ENCODE assay signal across 8 cellular contexts in genomic region chr19:49487277-49488045, GRCh38. TPM values are rescaled to one million over a fixed set of nuclear protein-coding genes. Genes with fewer than 3 reads are reported as not detected.
DNase-seq lines count a peak whose midpoint lies in the region; ATAC-seq and TF ChIP-seq lines count a peak whose summit lies in the region.

TSS of gene RPL13A (plus strand) at chr19:49487608. CDS start at chr19:49487630, 22 bp downstream.

- 0 to 1% methylated on average over 28 to 35 of the region's 57 CpGs for WGBS in tibial nerve, 2 donors

- no peak for TF ChIP-seq CTCF in GM12875 (IDR thresholded peaks at IDR 0.05; ENCODE audit: borderline replicate concordance, insufficient read depth, low read depth, low read length)
- TF ChIP-seq CTCF in cardiac muscle cell (IDR thresholded peaks at IDR 0.05; ENCODE audit: low read depth, low read length), result no peak
- TF ChIP-seq CTCF in parathyroid adenoma (IDR thresholded peaks at IDR 0.05), result peak; percentile 4
- TF ChIP-seq CTCF in tibial nerve (IDR thresholded peaks at IDR 0.05), result peak in 1 of 5 experiments; percentile 40

- H3K27me3 ChIP-seq in adipocyte (replicated peaks; ENCODE audit: control insufficient read depth, insufficient read depth, low read length) (no peaks in the 10 kb centered on the region), cardiac muscle cell (no peaks in the 10 kb centered on the region), parathyroid adenoma (ENCODE audit: control insufficient read depth, insufficient read depth, low read length) (no peaks in the 10 kb centered on the region), tibial nerve (no peaks in the 10 kb centered on the region)

- DNase-seq in NCI-H1436 (lab: John Stamatoyannopoulos, UW), result peak; percentile 100
- peak; percentile 98 for DNase-seq in T follicular helper cell (ENCODE audit: low read depth)
- DNase-seq in adipocyte (ENCODE audit: low read depth), result peak; percentile 99
- peak; percentile 100 for DNase-seq in cardiac muscle cell (ENCODE audit: low read depth in 1 of 2, low spot score in 1 of 2)
- peak; percentile 99 for DNase-seq in tibial nerve (ENCODE audit: low spot score in 2 of 2)

- H3K9ac ChIP-seq in adipocyte (ENCODE audit: low read length) (peak within 1 kb of the TSS; percentile 100), parathyroid adenoma (peak within 1 kb of the TSS; percentile 57)

- TF ChIP-seq EP300 in tibial nerve (IDR thresholded peaks at IDR 0.05), result peak; percentile 99 to 100

- peaks cover 19% of the 10 kb centered on the region for H3K4me1 ChIP-seq in adipocyte (ENCODE audit: control insufficient read depth, insufficient read depth, low read length)
- H3K4me1 ChIP-seq in cardiac muscle cell (ENCODE audit: low read depth), result peaks cover 12% of the 10 kb centered on the region
- peaks cover 10% of the 10 kb centered on the region for H3K4me1 ChIP-seq in parathyroid adenoma
- H3K4me1 ChIP-seq in tibial nerve, result peaks cover 0 to 34% (median 20%) of the 10 kb centered on the region in 4 donors

- TF ChIP-seq POLR2A in tibial nerve (IDR thresholded peaks at IDR 0.05), result peak; percentile 97 to 99

- peak within 1 kb of the TSS; percentile 91 for H2AFZ ChIP-seq in parathyroid adenoma

- H3K9me3 ChIP-seq in adipocyte (ENCODE audit: control insufficient read depth, low read length) (no peaks in the 10 kb centered on the region), cardiac muscle cell (ENCODE audit: low read depth) (no peaks in the 10 kb centered on the region), parathyroid adenoma (ENCODE audit: control insufficient read depth, low read length) (no peaks in the 10 kb centered on the region), tibial nerve (no peaks in the 10 kb centered on the region)

- H3K4me2 ChIP-seq in parathyroid adenoma (ENCODE audit: low read length), result peak within 1 kb of the TSS; percentile 89

- H3K4me3 ChIP-seq in GM12875 (ENCODE audit: low read depth, low read length), result peak within 1 kb of the TSS; percentile 85
- peak within 1 kb of the TSS; percentile 99 for H3K4me3 ChIP-seq in adipocyte (ENCODE audit: low read length)
- peak within 1 kb of the TSS; percentile 83 for H3K4me3 ChIP-seq in cardiac muscle cell
- H3K4me3 ChIP-seq in parathyroid adenoma (ENCODE audit: low read depth, low read length), result peak within 1 kb of the TSS; percentile 100
- peak within 1 kb of the TSS; percentile 79 to 98 (median 96) for H3K4me3 ChIP-seq in tibial nerve

- H3K36me3 ChIP-seq in adipocyte (ENCODE audit: control insufficient read depth, insufficient read depth, low read length, severe bottlenecking) (peaks cover 34% of the 10 kb centered on the region), cardiac muscle cell (peaks cover 32% of the 10 kb centered on the region), parathyroid adenoma (ENCODE audit: control insufficient read depth, insufficient read depth, low read length) (no peaks in the 10 kb centered on the region), tibial nerve (peaks cover 7 to 55% (median 26%) of the 10 kb centered on the region in 3 donors)

- ATAC-seq in HG02798 (IDR thresholded peaks at IDR 0.05; ENCODE audit: poor library complexity, unreplicated experiment), result peak; percentile 97

- peaks cover 31% of the 10 kb centered on the region for H3K79me2 ChIP-seq in parathyroid adenoma

- H3K27ac ChIP-seq in cardiac muscle cell (peak within 1 kb of the TSS; percentile 85), parathyroid adenoma (peak within 1 kb of the TSS; percentile 90), tibial nerve (peak within 1 kb of the TSS; percentile 82 to 93 (median 89))

RNA-seq across cellular contexts. Expression of gene RPL13A, which starts in this region (rescaled TPM):
- 2,232 and 2,350 TPM in 2 replicates for total RNA-seq in cardiac muscle cell
- polyA plus RNA-seq in cardiac muscle cell, result 752 and 964 TPM in 2 replicates
- total RNA-seq in tibial nerve, result 1,000 to 10,000 TPM; 3,111 to 3,948 (median 3,333) TPM

Comparison
In these comparisons a context has a peak if more than half of its experiments do, and no peak if none do; other contexts are left out.
1. Peak in every context shown above with its lines: DNase-seq, ATAC-seq, H3K4me3 ChIP-seq and H3K27ac ChIP-seq.